ENCODE assay signal across 12 cellular contexts in the genomic region with DNA sequence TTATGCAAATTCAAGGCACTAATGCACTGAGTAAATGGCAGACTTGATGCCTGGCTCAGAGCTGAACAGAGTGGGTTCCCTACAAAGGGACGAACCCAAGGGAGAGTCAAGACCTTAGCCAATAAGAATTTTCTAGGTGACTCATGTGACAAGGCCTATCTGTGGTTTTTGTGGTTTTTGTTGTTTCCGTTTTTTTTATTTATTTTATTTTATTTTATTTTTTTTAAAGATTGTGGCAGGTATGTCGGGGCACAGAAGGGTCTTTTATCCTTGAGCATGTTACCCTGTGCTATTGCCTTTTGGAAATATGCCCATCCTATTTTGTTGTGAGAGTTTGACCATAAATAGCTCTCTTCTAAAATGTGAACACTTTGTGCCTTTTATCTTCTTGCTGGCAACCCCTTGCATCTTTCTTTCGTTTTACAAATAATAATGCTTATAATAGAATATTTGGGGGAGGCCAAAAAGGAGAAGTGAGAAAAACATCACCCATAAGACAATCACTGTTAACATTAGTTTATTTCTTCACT.
DNase-seq lines count a peak whose midpoint lies in the region; ATAC-seq and TF ChIP-seq lines count a peak whose summit lies in the region.
"Had no signal": no experiment of that assay in that cellular context is flagged by ENCODE, and none has a peak within 500 bp of the region (broad histone marks: within the 10 kb centered on the region; RNA-seq: fewer than 3 reads in every experiment).

No MANE protein-coding gene starts in this region.

- ATAC-seq in GM18499 (IDR thresholded peaks at IDR 0.05; ENCODE audit: insufficient read depth, unreplicated experiment) (peak; percentile 97), GM19468 (IDR thresholded peaks at IDR 0.05; ENCODE audit: extremely low read depth, unreplicated experiment) (peak; percentile 96), HG03025 (IDR thresholded peaks at IDR 0.05; ENCODE audit: low FRiP score, unreplicated experiment) (peak; percentile 98), Right ventricle myocardium superior (ENCODE audit: poor library complexity) (no peak)
- ATAC-seq: SK-N-SH treated with all-trans-retinoic acid at 6 μM for 48 hours had no signal

- intact Hi-C loops in Right ventricle myocardium superior (cut with DNase I): no loop called here
- intact Hi-C loops in prostate gland (cut with DNase I): no loop called here

- H3K27me3 ChIP-seq in prostate gland (replicated peaks; ENCODE audit: insufficient read depth): no peaks in the 10 kb centered on the region
- H3K27me3 ChIP-seq: tibial nerve had no signal

- TF ChIP-seq POLR2A in prostate gland (IDR thresholded peaks at IDR 0.05): no peak

- H3K4me1 ChIP-seq in prostate gland (replicated peaks): no peaks in the 10 kb centered on the region
- H3K4me1 ChIP-seq: tibial nerve had no signal

- H3K9me3 ChIP-seq in prostate gland: no peaks in the 10 kb centered on the region
- H3K9me3 ChIP-seq: tibial nerve had no signal

- WGBS in prostate gland: 64% methylated on average over 4 of the region's 4 CpGs

- no peaks in the 10 kb centered on the region for H3K36me3 ChIP-seq in prostate gland
- H3K36me3 ChIP-seq: tibial nerve had no signal

- no peak overlapping the region for H3K27ac ChIP-seq in prostate gland
- H3K27ac ChIP-seq: tibial nerve had no signal

- no peak for TF ChIP-seq CTCF in prostate gland (IDR thresholded peaks at IDR 0.05)

- DNase-seq in NCI-H1048 (lab: John Stamatoyannopoulos, UW): peak; percentile 13
- no peak for DNase-seq in Right ventricle myocardium superior
- DNase-seq in prostate gland (ENCODE audit: low spot score): no peak
- DNase-seq in hippocampal formation (lab: John Stamatoyannopoulos, UW): no peak
- no peak for DNase-seq in NCI-H146 treated with DMSO at 0.1 percent for 48 hours (lab: John Stamatoyannopoulos, UW; ENCODE audit: unreplicated experiment)
- DNase-seq: activated CD4-positive, alpha-beta memory T cell treated with anti-CD3 and anti-CD28 coated beads, Interleukin-2, amount 10 ng/mL, durations not matched to agents 7 days and 5 days; NCI-H2029 treated with DMSO at 0.1 percent for 48 hours had no signal

- H3K4me3 ChIP-seq in prostate gland: no peak overlapping the region
- H3K4me3 ChIP-seq: tibial nerve had no signal
